ENCODE assay signal across 1 cellular context in genomic region chr4:69707807-69708206, GRCh38.
TF ChIP-seq lines count a peak whose summit lies in the region.

No MANE protein-coding gene starts in this region.

TF ChIP-seq in GM23338, 12 proteins besides CTCF, POLR2A, EP300 and RAD21 (continued from another document):
- no peak for TF ChIP-seq ETS1 (IDR thresholded peaks at IDR 0.05)
- no peak for TF ChIP-seq JUNB (IDR thresholded peaks at IDR 0.05; ENCODE audit: unreplicated experiment)
- TF ChIP-seq NANOG (IDR thresholded peaks at IDR 0.05; ENCODE audit: borderline replicate concordance), result no peak
- TF ChIP-seq REST (IDR thresholded peaks at IDR 0.05; ENCODE audit: unreplicated experiment), result no peak
- no peak for TF ChIP-seq POLR2AphosphoS5 (IDR thresholded peaks at IDR 0.05; ENCODE audit: low read depth)
- no peak for TF ChIP-seq STAT1 (IDR thresholded peaks at IDR 0.05; ENCODE audit: unreplicated experiment)
- TF ChIP-seq ZNF462 (CRISPR knock-in tag; IDR thresholded peaks at IDR 0.05), result no peak
- TF ChIP-seq EZH2phosphoT487 (IDR thresholded peaks at IDR 0.05; ENCODE audit: unreplicated experiment), result no peak
TF ChIP-seq in GM23338: peak in this region for 0.
